Comparison of ENCODE assay signal across 1 cellular context in the genomic region with DNA sequence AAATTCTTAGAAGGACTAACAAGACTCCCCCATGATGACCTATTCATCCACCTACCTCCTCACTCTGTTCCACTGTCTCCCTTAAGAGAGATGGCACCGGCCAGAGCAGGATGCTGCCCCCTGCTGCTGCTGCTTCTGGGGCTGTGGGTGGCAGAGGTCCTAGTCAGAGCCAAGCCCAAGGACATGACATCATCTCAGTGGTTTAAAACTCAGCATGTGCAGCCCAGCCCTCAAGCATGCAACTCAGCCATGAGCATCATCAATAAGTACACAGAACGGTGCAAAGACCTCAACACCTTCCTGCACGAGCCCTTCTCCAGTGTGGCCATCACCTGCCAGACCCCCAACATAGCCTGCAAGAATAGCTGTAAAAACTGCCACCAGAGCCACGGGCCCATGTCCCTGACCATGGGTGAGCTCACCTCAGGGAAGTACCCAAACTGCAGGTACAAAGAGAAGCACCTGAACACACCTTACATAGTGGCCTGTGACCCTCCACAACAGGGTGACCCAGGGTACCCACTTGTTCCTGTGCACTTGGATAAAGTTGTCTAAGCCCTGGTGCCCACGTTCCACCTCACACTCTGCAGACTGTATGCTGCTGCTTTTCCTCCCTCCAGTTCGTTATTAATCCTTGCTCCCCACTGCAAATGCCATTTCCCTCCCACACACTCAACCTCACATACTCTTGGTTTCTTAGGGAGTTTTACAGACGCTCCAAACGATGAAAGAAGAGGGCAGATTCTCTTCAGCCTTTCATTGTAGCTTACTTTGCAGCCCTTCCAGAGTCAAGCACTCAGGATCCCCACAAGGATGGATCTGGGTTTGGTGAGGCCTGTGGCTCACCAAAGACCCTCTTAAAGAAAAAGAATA.
TF ChIP-seq lines count a peak whose summit lies in the region.

Gene RNASE8, plus strand, starts transcription at position 20 of the 873 bp plus-strand sequence. Its CDS starts 71 bp downstream, at position 91.

TF ChIP-seq in HEK293, 187 proteins besides CTCF, POLR2A, EP300 and RAD21 (continued from another document):
- TF ChIP-seq ZNF280D (tag by site-specific recombination; IDR thresholded peaks at IDR 0.05) (no peak), ZBTB1 (tag by site-specific recombination; IDR thresholded peaks at IDR 0.05) (no peak), ZNF169 (tag by site-specific recombination; IDR thresholded peaks at IDR 0.05) (no peak), ZIC2 (tag by site-specific recombination; IDR thresholded peaks at IDR 0.05) (peak; percentile 38; the same call in 1 of the 2 replicates), ZNF266 (tag by site-specific recombination; IDR thresholded peaks at IDR 0.05; ENCODE audit: low read depth) (no peak), SP7 (tag by site-specific recombination; IDR thresholded peaks at IDR 0.05) (no peak), KLF10 (tag by site-specific recombination; IDR thresholded peaks at IDR 0.05) (no peak), EGR2 (tag by site-specific recombination; IDR thresholded peaks at IDR 0.05; ENCODE audit: low read depth) (no peak), ZNF274 (IDR thresholded peaks at IDR 0.05; ENCODE audit: low read length) (no peak), ZNF274 (tag by site-specific recombination; IDR thresholded peaks at IDR 0.05; ENCODE audit: borderline replicate concordance) (no peak), ZNF626 (tag by site-specific recombination; IDR thresholded peaks at IDR 0.05) (no peak), ZNF24 (tag by site-specific recombination; IDR thresholded peaks at IDR 0.05) (no peak), ZNF23 (tag by site-specific recombination; IDR thresholded peaks at IDR 0.05; ENCODE audit: borderline replicate concordance) (no peak), ZNF658 (tag by site-specific recombination; IDR thresholded peaks at IDR 0.05) (no peak), ZNF354C (tag by site-specific recombination; IDR thresholded peaks at IDR 0.05; ENCODE audit: borderline replicate concordance, low read depth) (no peak), ZNF629 (tag by site-specific recombination; IDR thresholded peaks at IDR 0.05) (0 out of 2 replicates have a peak, but pooled peaks have one; percentile 20), SP3 (tag by site-specific recombination; IDR thresholded peaks at IDR 0.05) (no peak), ZNF670 (tag by site-specific recombination; IDR thresholded peaks at IDR 0.05; ENCODE audit: low read depth) (no peak), ZNF692 (tag by site-specific recombination; IDR thresholded peaks at IDR 0.05) (no peak), ZNF311 (tag by site-specific recombination; IDR thresholded peaks at IDR 0.05; ENCODE audit: borderline replicate concordance) (no peak), ZFHX2 (tag by site-specific recombination; conservative IDR thresholded peaks at IDR 0.05) (peak; percentile 35; the same call in 1 of the 2 replicates)
- TF ChIP-seq, protein P1, sequence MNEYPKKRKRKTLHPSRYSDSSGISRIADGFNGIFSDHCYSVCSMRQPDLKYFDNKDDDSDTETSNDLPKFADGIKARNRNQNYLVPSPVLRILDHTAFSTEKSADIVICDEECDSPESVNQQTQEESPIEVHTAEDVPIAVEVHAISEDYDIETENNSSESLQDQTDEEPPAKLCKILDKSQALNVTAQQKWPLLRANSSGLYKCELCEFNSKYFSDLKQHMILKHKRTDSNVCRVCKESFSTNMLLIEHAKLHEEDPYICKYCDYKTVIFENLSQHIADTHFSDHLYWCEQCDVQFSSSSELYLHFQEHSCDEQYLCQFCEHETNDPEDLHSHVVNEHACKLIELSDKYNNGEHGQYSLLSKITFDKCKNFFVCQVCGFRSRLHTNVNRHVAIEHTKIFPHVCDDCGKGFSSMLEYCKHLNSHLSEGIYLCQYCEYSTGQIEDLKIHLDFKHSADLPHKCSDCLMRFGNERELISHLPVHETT (tag by site-specific recombination; IDR thresholded peaks at IDR 0.05): no peak
- TF ChIP-seq, protein P2, sequence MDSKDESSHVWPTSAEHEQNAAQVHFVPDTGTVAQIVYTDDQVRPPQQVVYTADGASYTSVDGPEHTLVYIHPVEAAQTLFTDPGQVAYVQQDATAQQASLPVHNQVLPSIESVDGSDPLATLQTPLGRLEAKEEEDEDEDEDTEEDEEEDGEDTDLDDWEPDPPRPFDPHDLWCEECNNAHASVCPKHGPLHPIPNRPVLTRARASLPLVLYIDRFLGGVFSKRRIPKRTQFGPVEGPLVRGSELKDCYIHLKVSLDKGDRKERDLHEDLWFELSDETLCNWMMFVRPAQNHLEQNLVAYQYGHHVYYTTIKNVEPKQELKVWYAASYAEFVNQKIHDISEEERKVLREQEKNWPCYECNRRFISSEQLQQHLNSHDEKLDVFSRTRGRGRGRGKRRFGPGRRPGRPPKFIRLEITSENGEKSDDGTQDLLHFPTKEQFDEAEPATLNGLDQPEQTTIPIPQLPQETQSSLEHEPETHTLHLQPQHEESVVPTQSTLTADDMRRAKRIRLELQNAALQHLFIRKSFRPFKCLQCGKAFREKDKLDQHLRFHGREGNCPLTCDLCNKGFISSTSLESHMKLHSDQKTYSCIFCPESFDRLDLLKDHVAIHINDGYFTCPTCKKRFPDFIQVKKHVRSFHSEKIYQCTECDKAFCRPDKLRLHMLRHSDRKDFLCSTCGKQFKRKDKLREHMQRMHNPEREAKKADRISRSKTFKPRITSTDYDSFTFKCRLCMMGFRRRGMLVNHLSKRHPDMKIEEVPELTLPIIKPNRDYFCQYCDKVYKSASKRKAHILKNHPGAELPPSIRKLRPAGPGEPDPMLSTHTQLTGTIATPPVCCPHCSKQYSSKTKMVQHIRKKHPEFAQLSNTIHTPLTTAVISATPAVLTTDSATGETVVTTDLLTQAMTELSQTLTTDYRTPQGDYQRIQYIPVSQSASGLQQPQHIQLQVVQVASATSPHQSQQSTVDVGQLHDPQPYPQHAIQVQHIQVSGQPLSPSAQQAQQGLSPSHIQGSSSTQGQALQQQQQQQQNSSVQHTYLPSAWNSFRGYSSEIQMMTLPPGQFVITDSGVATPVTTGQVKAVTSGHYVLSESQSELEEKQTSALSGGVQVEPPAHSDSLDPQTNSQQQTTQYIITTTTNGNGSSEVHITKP (tag by site-specific recombination; IDR thresholded peaks at IDR 0.05): peak; percentile 35; the same call in 1 of the 2 replicates
- TF ChIP-seq, protein P3, sequence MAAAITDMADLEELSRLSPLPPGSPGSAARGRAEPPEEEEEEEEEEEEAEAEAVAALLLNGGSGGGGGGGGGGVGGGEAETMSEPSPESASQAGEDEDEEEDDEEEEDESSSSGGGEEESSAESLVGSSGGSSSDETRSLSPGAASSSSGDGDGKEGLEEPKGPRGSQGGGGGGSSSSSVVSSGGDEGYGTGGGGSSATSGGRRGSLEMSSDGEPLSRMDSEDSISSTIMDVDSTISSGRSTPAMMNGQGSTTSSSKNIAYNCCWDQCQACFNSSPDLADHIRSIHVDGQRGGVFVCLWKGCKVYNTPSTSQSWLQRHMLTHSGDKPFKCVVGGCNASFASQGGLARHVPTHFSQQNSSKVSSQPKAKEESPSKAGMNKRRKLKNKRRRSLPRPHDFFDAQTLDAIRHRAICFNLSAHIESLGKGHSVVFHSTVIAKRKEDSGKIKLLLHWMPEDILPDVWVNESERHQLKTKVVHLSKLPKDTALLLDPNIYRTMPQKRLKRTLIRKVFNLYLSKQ (tag by site-specific recombination; IDR thresholded peaks at IDR 0.05; ENCODE audit: borderline replicate concordance): no peak
- TF ChIP-seq, protein P4, sequence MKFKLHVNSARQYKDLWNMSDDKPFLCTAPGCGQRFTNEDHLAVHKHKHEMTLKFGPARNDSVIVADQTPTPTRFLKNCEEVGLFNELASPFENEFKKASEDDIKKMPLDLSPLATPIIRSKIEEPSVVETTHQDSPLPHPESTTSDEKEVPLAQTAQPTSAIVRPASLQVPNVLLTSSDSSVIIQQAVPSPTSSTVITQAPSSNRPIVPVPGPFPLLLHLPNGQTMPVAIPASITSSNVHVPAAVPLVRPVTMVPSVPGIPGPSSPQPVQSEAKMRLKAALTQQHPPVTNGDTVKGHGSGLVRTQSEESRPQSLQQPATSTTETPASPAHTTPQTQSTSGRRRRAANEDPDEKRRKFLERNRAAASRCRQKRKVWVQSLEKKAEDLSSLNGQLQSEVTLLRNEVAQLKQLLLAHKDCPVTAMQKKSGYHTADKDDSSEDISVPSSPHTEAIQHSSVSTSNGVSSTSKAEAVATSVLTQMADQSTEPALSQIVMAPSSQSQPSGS (tag by site-specific recombination; IDR thresholded peaks at IDR 0.05; ENCODE audit: low read depth): peak; percentile 70
TF ChIP-seq in HEK293: peak in this region for 6.
